22 cellular contexts compared by ENCODE assay signal in genomic region chr2:241947401-241947800, GRCh38.
"Had no signal": no experiment of that assay in that cellular context is flagged by ENCODE, and none has a peak within 500 bp of the region (broad histone marks: within the 10 kb centered on the region; RNA-seq: fewer than 3 reads in every experiment).

No MANE protein-coding gene starts in this region.

- H3K4me1 ChIP-seq: breast epithelium had no signal

- H3K4me3 ChIP-seq: SK-N-MC had no signal

- ATAC-seq: activated T-cell treated with anti-CD3 and anti-CD28 coated beads, Interleukin-2, amount 50 U/mL, for 4 hours; Right ventricle myocardium inferior; T-cell had no signal

- H3K36me3 Mint-ChIP-seq: activated CD4-positive, alpha-beta memory T cell treated with anti-CD3 and anti-CD28 coated beads for 36 hours; activated naive CD4-positive, alpha-beta T cell treated with anti-CD3 and anti-CD28 coated beads, Interleukin-2, amount 10 ng/mL, durations not matched to agents 7 days and 5 days; T-cell had no signal

- H3K4me1 Mint-ChIP-seq: activated CD4-positive, alpha-beta T cell treated with anti-CD3 and anti-CD28 coated beads, Interleukin-2, amount 10 ng/mL, durations not matched to agents 7 days and 5 days; activated naive CD4-positive, alpha-beta T cell treated with anti-CD3 and anti-CD28 coated beads, Interleukin-2, amount 10 ng/mL, durations not matched to agents 7 days and 5 days had no signal

- DNase-seq: activated B cell treated with CpG ODN at 0.5 μM for 24 hours; activated CD4-positive, alpha-beta memory T cell treated with anti-CD3 and anti-CD28 coated beads for 36 hours; activated CD4-positive, alpha-beta T cell treated with anti-CD3 and anti-CD28 coated beads for 1 hour; activated CD4-positive, alpha-beta T cell treated with anti-CD3 and anti-CD28 coated beads, Interleukin-2, amount 10 ng/mL, durations not matched to agents 7 days and 5 days; activated CD8-positive, alpha-beta memory T cell treated with anti-CD3 and anti-CD28 coated beads for 24 hours; activated gamma-delta T cell treated with Interleukin-2 at 50 U/mL for 16 hours; activated naive CD4-positive, alpha-beta T cell treated with anti-CD3 and anti-CD28 coated beads, Interleukin-2, amount 10 ng/mL, durations not matched to agents 7 days and 5 days; activated T-cell treated with anti-CD3 and anti-CD28 coated beads, Interleukin-2, amount 50 U/mL, for 4 hours; aorta; central memory CD4-positive, alpha-beta T cell; NCI-H1048; NCI-H1930; NCI-H345; NCI-H510A; NCI-H526 treated with DMSO at 0.1 percent for 48 hours; NCI-H82; T-cell; T-helper 2 cell; T1000 had no signal

- H3K27me3 ChIP-seq: breast epithelium had no signal

- H3K27me3 Mint-ChIP-seq: activated B cell treated with CpG ODN at 0.5 μM for 24 hours; activated CD4-positive, alpha-beta memory T cell treated with anti-CD3 and anti-CD28 coated beads for 36 hours; activated CD4-positive, alpha-beta T cell treated with anti-CD3 and anti-CD28 coated beads, Interleukin-2, amount 10 ng/mL, durations not matched to agents 7 days and 5 days; T-cell had no signal

- H3K36me3 ChIP-seq: breast epithelium had no signal

- H3K27ac ChIP-seq: breast epithelium, SK-N-MC had no signal

- H3K27ac Mint-ChIP-seq: activated B cell treated with CpG ODN at 0.5 μM for 24 hours; activated CD4-positive, alpha-beta memory T cell treated with anti-CD3 and anti-CD28 coated beads for 36 hours; activated CD4-positive, alpha-beta T cell treated with anti-CD3 and anti-CD28 coated beads, Interleukin-2, amount 10 ng/mL, durations not matched to agents 7 days and 5 days; activated naive CD4-positive, alpha-beta T cell treated with anti-CD3 and anti-CD28 coated beads, Interleukin-2, amount 10 ng/mL, durations not matched to agents 7 days and 5 days; T-cell had no signal

- H3K9me3 ChIP-seq: breast epithelium had no signal

- H3K4me3 Mint-ChIP-seq: activated B cell treated with CpG ODN at 0.5 μM for 24 hours; activated CD4-positive, alpha-beta memory T cell treated with anti-CD3 and anti-CD28 coated beads for 36 hours; activated CD4-positive, alpha-beta T cell treated with anti-CD3 and anti-CD28 coated beads, Interleukin-2, amount 10 ng/mL, durations not matched to agents 7 days and 5 days; activated naive CD4-positive, alpha-beta T cell treated with anti-CD3 and anti-CD28 coated beads, Interleukin-2, amount 10 ng/mL, durations not matched to agents 7 days and 5 days; activated T-cell treated with anti-CD3 and anti-CD28 coated beads, Interleukin-2, amount 50 U/mL, for 4 hours; T-cell had no signal

- H3K9me3 Mint-ChIP-seq: activated B cell treated with CpG ODN at 0.5 μM for 24 hours; activated CD4-positive, alpha-beta memory T cell treated with anti-CD3 and anti-CD28 coated beads for 36 hours; activated CD4-positive, alpha-beta T cell treated with anti-CD3 and anti-CD28 coated beads, Interleukin-2, amount 10 ng/mL, durations not matched to agents 7 days and 5 days; activated T-cell treated with anti-CD3 and anti-CD28 coated beads, Interleukin-2, amount 50 U/mL, for 4 hours; T-cell had no signal
